In genomic region chr11:8247312-8247711, GRCh38 we compare ENCODE assay signal across 8 cellular contexts. TPM values are rescaled to one million over a fixed set of nuclear protein-coding genes. Genes with fewer than 3 reads are reported as not detected.
DNase-seq lines count a peak whose midpoint lies in the region; ATAC-seq and TF ChIP-seq lines count a peak whose summit lies in the region.

No MANE protein-coding gene starts in this region.

- POLR2A ChIA-PET in HCT116 (lab: Charles Lee), result no interaction called here

- TF ChIP-seq POLR2A in HCT116 (IDR thresholded peaks at IDR 0.05; ENCODE audit: borderline replicate concordance, extremely low read depth, insufficient read depth, insufficient read length), result no peak
- TF ChIP-seq POLR2A in right lobe of liver (IDR thresholded peaks at IDR 0.05), result no peak
- no peak for TF ChIP-seq POLR2A in vagina (IDR thresholded peaks at IDR 0.05)

- WGBS in right lobe of liver (ENCODE audit: insufficient coverage, low coverage, low lambda C conversion rate, missing lambda C conversion rate), result 27% methylated on average over 2 of the region's 6 CpGs

- RAD21 ChIA-PET in HCT116 (lab: Charles Lee; ENCODE audit: low non-redundant PET in 1 of 2, low total read pairs in 2 of 2, uncharacterized antibody in 2 of 2, unreplicated experiment in 2 of 2), result interaction anchor here (0.6 to 1.3 kb wide), 3 partner anchors 16 to 319 kb away, joined by 3 to 4 read pairs (median 4); partner anchors contain the start of gene LMO1 (in 1 of the 2)

- H3K4me2 ChIP-seq in HCT116 (ENCODE audit: low read length), result no peak overlapping the region

- no peak overlapping the region for H3K27ac ChIP-seq in HCT116 (ENCODE audit: low read depth, low read length)
- H3K27ac ChIP-seq in right lobe of liver, result no peak overlapping the region
- H3K27ac ChIP-seq in vagina, result no peak overlapping the region

- H3K9me3 ChIP-seq in HCT116 (ENCODE audit: control insufficient read depth in 1 of 2, insufficient read depth in 1 of 2, low read depth in 1 of 2, low read length in 2 of 2) (no peaks in the 10 kb centered on the region), right lobe of liver (no peaks in the 10 kb centered on the region), vagina (no peaks in the 10 kb centered on the region)

- H4K20me1 ChIP-seq in HCT116 (ENCODE audit: insufficient read depth), result no peaks in the 10 kb centered on the region

- CTCF ChIA-PET in HCT116 (lab: Charles Lee), result interaction anchor here (0.9 to 4.0 kb wide), 10 partner anchors 9 to 712 kb away, joined by 3 to 22 read pairs (median 4); partner anchors contain the start of gene LMO1

- intact Hi-C loops in HCT116 (cut with micrococcal nuclease) (loop anchor here (1.0 kb wide), 1 partner anchor 319 kb away; no protein-coding TSS in a partner anchor), right lobe of liver (cut with DNase I) (no loop called here), vagina (cut with DNase I) (no loop called here)

- TF ChIP-seq RAD21 in HCT116 (IDR thresholded peaks at IDR 0.05; ENCODE audit: low read depth), result peak; percentile 78

- DNase-seq in DMS114 treated with DMSO at 0.1 percent for 48 hours (lab: John Stamatoyannopoulos, UW; ENCODE audit: unreplicated experiment) (peak; percentile 0), HCT116 (ENCODE audit: low read depth, low spot score) (no peak), right lobe of liver (peak in 2 of 3 donors; percentile 51 to 59), vagina (ENCODE audit: extremely low spot score in 2 of 2) (no peak), hippocampal formation (lab: John Stamatoyannopoulos, UW) (no peak)
- peak; percentile 44 to 50 for DNase-seq in activated CD4-positive, alpha-beta T cell treated with anti-CD3 and anti-CD28 coated beads, Interleukin-2, amount 50 U/mL, for 48 hours

- no peak overlapping the region for H2AFZ ChIP-seq in HCT116 (ENCODE audit: low read depth, low read length, poor library complexity, severe bottlenecking)

- ATAC-seq in HCT116 (peak; percentile 91), right lobe of liver (peak; percentile 65 to 81 (median 74)), HG02759 (IDR thresholded peaks at IDR 0.05; ENCODE audit: unreplicated experiment) (no peak), GM18867 (IDR thresholded peaks at IDR 0.05; ENCODE audit: unreplicated experiment) (no peak)

- H3K4me1 ChIP-seq in HCT116 (ENCODE audit: control insufficient read depth in 1 of 2, insufficient read depth in 2 of 2, low read length in 2 of 2) (peaks cover 0 to 11% of the 10 kb centered on the region in 2 experiments; a peak in 2 of 4 replicates), right lobe of liver (no peaks in the 10 kb centered on the region), vagina (no peaks in the 10 kb centered on the region)

- BruUV-seq in HCT116 (replicated peaks; lab: Mats Ljungman, UMichigan), result no TSS peak

- TF ChIP-seq CTCF in HCT116 (IDR thresholded peaks at IDR 0.05 in 2 of 3, conservative IDR thresholded peaks at IDR 0.05 in 1 of 3; ENCODE audit: borderline replicate concordance in 1 of 3, insufficient read depth in 1 of 3, low read depth in 2 of 3, low read length in 2 of 3) (peak; percentile 63 to 81 (median 72); a peak in 5 of 6 replicates), right lobe of liver (IDR thresholded peaks at IDR 0.05) (peak; percentile 47 to 60 (median 52)), vagina (IDR thresholded peaks at IDR 0.05) (peak in 1 of 3 experiments; percentile 10)

- no peaks in the 10 kb centered on the region for H3K9me2 ChIP-seq in HCT116 (ENCODE audit: insufficient read depth)

- H3K36me3 ChIP-seq in HCT116 (ENCODE audit: control insufficient read depth in 1 of 2, insufficient read depth in 2 of 2, low read length in 2 of 2), result no peaks in the 10 kb centered on the region
- no peaks in the 10 kb centered on the region for H3K36me3 ChIP-seq in right lobe of liver
- no peaks in the 10 kb centered on the region for H3K36me3 ChIP-seq in vagina

- H3K9ac ChIP-seq in HCT116 (ENCODE audit: low read length), result no peak overlapping the region

- H3K79me2 ChIP-seq in HCT116 (ENCODE audit: insufficient read depth, low read length), result no peaks in the 10 kb centered on the region

- H3K27me3 ChIP-seq in HCT116 (ENCODE audit: insufficient read depth, low read length) (no peaks in the 10 kb centered on the region), right lobe of liver (no peaks in the 10 kb centered on the region), vagina (no peaks in the 10 kb centered on the region)

- no peak overlapping the region for H3K4me3 ChIP-seq in HCT116 (replicated peaks in 1 of 2; ENCODE audit: low read depth in 1 of 2, low read length in 2 of 2)
- no peak overlapping the region for H3K4me3 ChIP-seq in right lobe of liver
- no peak overlapping the region for H3K4me3 ChIP-seq in vagina

TF ChIP-seq in HCT116, 20 proteins besides CTCF, POLR2A, EP300 and RAD21:
- no peak for TF ChIP-seq EZH2 (IDR thresholded peaks at IDR 0.05)
TF ChIP-seq in HCT116: peak in this region for 0.

RNA-seq across cellular contexts. Expression of gene LMO1, which starts 16.4 kb away (rescaled TPM):
- total RNA-seq in HCT116 (2021; ENCODE audit: unreplicated experiment) (0.27 TPM), right lobe of liver (not detected), vagina (not detected)
- polyA plus RNA-seq in HCT116 (2012), result 0.31 and 1.0 TPM in 2 replicates

Comparison
In these comparisons a context has a peak if more than half of its experiments do, and no peak if none do; other contexts are left out.
1. DNase-seq: peak in DMS114 treated with DMSO at 0.1 percent for 48 hours (single experiment), activated CD4-positive, alpha-beta T cell treated with anti-CD3 and anti-CD28 coated beads, Interleukin-2, amount 50 U/mL, for 48 hours (2 of 2) and right lobe of liver (2 of 3); none in HCT116 (single experiment), vagina (0 of 2) and hippocampal formation (0 of 2).
2. ATAC-seq: peak in HCT116 (single experiment) and right lobe of liver (4 of 4); none in HG02759 (single experiment) and GM18867 (single experiment).